Comparison of ENCODE assay signal across 10 cellular contexts in genomic region chr16:56724191-56724590, GRCh38. TPM values are rescaled to one million over a fixed set of nuclear protein-coding genes. Genes with fewer than 3 reads are reported as not detected.
"Had no signal": no experiment of that assay in that cellular context is flagged by ENCODE, and none has a peak within 500 bp of the region (broad histone marks: within the 10 kb centered on the region; RNA-seq: fewer than 3 reads in every experiment).

No MANE protein-coding gene starts in this region.

- ATAC-seq: K562 had no signal

- H3K27ac Mint-ChIP-seq: IgD-negative memory B cell had no signal

- H3K27ac ChIP-seq: HL-60, KMS-11 had no signal

- H3K4me2 ChIP-seq: KMS-11 had no signal

- H3K4me3 ChIP-seq: K562 had no signal

- FAIRE-seq: HTR-8/SVneo, K562 had no signal

- H3K9me3 Mint-ChIP-seq: IgD-negative memory B cell had no signal

- DNase-seq: IMR-90, KBM-7, KG1 had no signal

- H3K36me3 Mint-ChIP-seq: IgD-negative memory B cell had no signal

- H3K9ac ChIP-seq: KMS-11 had no signal

RNA-seq across cellular contexts. Expression of gene MT1H, which starts 54.6 kb away (rescaled TPM):
- total RNA-seq: HT-29, HT1080, IMR-90, K562 had no signal
- polyA plus RNA-seq: IgD-negative memory B cell, IMR-90 had no signal

RNA-seq across cellular contexts. Expression of gene MT1G, which starts 56.3 kb away (rescaled TPM):
- total RNA-seq: IMR-90 had no signal
- polyA plus RNA-seq: IgD-negative memory B cell had no signal
